10 cellular contexts compared by ENCODE assay signal in genomic region chr1:10057305-10057704, GRCh38. TPM values are rescaled to one million over a fixed set of nuclear protein-coding genes. Genes with fewer than 3 reads are reported as not detected.
DNase-seq lines count a peak whose midpoint lies in the region; ATAC-seq and TF ChIP-seq lines count a peak whose summit lies in the region.
"Had no signal": no experiment of that assay in that cellular context is flagged by ENCODE, and none has a peak within 500 bp of the region (broad histone marks: within the 10 kb centered on the region; RNA-seq: fewer than 3 reads in every experiment).

No MANE protein-coding gene starts in this region.

- peaks cover 0 to 3% (median 0%) of the 10 kb centered on the region in 5 experiments for H3K9me3 Mint-ChIP-seq in brain
- H3K9me3 Mint-ChIP-seq: memory B cell had no signal

- H3K27me3 ChIP-seq in heart left ventricle = no peaks in the 10 kb centered on the region
- no peaks in the 10 kb centered on the region for H3K27me3 ChIP-seq in lower lobe of right lung (ENCODE audit: low read depth)

- H3K27me3 Mint-ChIP-seq in brain = no peaks in the 10 kb centered on the region
- H3K27me3 Mint-ChIP-seq: memory B cell had no signal

- H3K4me3 Mint-ChIP-seq in brain = no peak overlapping the region
- H3K4me3 Mint-ChIP-seq: memory B cell had no signal

- WGBS in heart left ventricle, 4 donors = 68 to 74% (median 70%) methylated on average over 4 of the region's 4 CpGs

- H3K4me1 Mint-ChIP-seq in brain = peaks cover 57% of the 10 kb centered on the region
- H3K4me1 Mint-ChIP-seq: memory B cell had no signal

- H3K4me3 ChIP-seq in heart left ventricle (no peak overlapping the region), lower lobe of right lung (no peak overlapping the region)

- ATAC-seq in heart left ventricle (peak in 3 of 4 donors; percentile 35 to 71 (median 59)), lower lobe of right lung (peak; percentile 58 to 62)

- H3K27ac ChIP-seq in heart left ventricle (peak overlapping the region in 9 of 12 donors; percentile 4 to 62 (median 20)), lower lobe of right lung (no peak overlapping the region)

- TF ChIP-seq CTCF in heart left ventricle (IDR thresholded peaks at IDR 0.05) (no peak), brain (conservative IDR thresholded peaks at IDR 0.05) (no peak), lower lobe of right lung (IDR thresholded peaks at IDR 0.05) (no peak)

- H3K9me3 ChIP-seq in heart left ventricle = no peaks in the 10 kb centered on the region
- no peaks in the 10 kb centered on the region for H3K9me3 ChIP-seq in lower lobe of right lung

- DNase-seq in heart left ventricle = no peak
- no peak for DNase-seq in cardiac septum (ENCODE audit: low spot score)
- DNase-seq in lower lobe of right lung = no peak
- no peak for DNase-seq in COLO668 (lab: John Stamatoyannopoulos, UW; ENCODE audit: unreplicated experiment)
- DNase-seq in CD1c-positive myeloid dendritic cell (ENCODE audit: extremely low spot score) = no peak
- DNase-seq in COR-L47 (lab: John Stamatoyannopoulos, UW) = no peak
- no peak for DNase-seq in NCI-H1694 treated with DMSO at 0.1 percent for 48 hours (lab: John Stamatoyannopoulos, UW)
- DNase-seq: activated CD8-positive, alpha-beta memory T cell treated with anti-CD3 and anti-CD28 coated beads for 24 hours had no signal

- no peak for TF ChIP-seq POLR2A in heart left ventricle (IDR thresholded peaks at IDR 0.05)

- H3K36me3 Mint-ChIP-seq in brain = peaks cover 32% of the 10 kb centered on the region

- H3K4me1 ChIP-seq in heart left ventricle (peaks cover 2 to 58% (median 33%) of the 10 kb centered on the region in 12 donors), lower lobe of right lung (peaks cover 33% of the 10 kb centered on the region)

- H3K36me3 ChIP-seq in heart left ventricle (peaks cover 0 to 4% (median 0%) of the 10 kb centered on the region in 9 donors), lower lobe of right lung (peaks cover 6% of the 10 kb centered on the region)

- intact Hi-C loops in heart left ventricle (cut with DNase I) (loop anchor here in 1 of 10 donors (10.0 kb wide), 1 partner anchor 47 kb away; no protein-coding TSS in a partner anchor), cardiac septum (cut with DNase I) (no loop called here), lower lobe of right lung (cut with DNase I) (no loop called here)

- peak overlapping the region in 4 of 5 experiments; percentile 33 to 72 (median 44) for H3K27ac Mint-ChIP-seq in brain
- H3K27ac Mint-ChIP-seq: memory B cell had no signal

RNA-seq across cellular contexts. Expression of gene UBE4B, which starts 24.5 kb away (rescaled TPM):
- total RNA-seq in heart left ventricle (100 to 1,000 TPM in 1 of 9 donors, 10 to 100 TPM in 8; 50.4 to 132 (median 68.2) TPM), cardiac septum (62.1 TPM), lower lobe of right lung (39.1 TPM)
- polyA plus RNA-seq in heart left ventricle (10 to 100 TPM; 18.5 to 32.3 TPM), brain (ENCODE audit: insufficient read depth, low read depth, low replicate concordance) (39.9 TPM)
